Comparison of ENCODE assay signal across 8 cellular contexts in the genomic region with DNA sequence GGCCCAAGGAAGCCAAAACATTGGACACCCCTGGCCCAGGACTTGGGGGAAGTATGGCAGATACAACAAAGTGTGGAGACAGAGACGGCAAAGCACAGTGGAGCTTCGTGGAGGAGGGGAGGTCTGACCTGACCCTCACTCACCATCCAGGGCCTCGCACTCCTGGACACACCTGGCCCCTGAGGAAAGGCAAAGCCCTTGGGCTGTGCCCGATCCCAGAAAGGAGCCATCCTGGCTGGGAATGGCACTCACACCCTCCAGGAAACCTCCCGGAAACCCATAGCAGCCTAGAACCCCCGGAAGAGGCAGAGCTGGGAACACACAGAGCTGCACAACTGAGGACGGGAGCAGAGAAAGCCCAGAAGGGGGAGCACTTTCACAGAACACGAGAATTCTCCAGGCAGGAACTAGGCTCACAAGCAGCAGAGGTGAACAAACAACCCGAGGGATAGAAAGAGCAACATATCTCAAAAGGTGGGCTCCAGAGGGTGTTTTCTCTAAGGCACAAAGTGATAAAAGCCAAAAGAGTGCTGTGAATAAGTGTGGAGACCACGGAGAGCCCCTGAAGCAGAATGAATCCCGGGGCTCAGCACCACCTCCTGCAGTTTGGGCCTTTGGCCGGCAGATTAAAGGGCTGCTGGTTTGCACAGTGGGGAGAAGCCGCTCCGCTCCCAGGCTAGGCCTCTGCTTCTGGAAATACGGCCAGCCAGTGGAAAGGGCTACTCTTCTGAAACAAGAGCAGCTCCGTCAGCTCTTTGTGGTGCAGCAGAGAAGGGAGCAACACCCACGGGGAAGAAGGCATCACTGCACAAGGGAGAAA.
DNase-seq lines count a peak whose midpoint lies in the region; ATAC-seq lines count a peak whose summit lies in the region.

No MANE protein-coding gene starts in this region.

- no peaks in the 10 kb centered on the region for H3K9me3 Mint-ChIP-seq in activated CD8-positive, alpha-beta T cell treated with anti-CD3 and anti-CD28 coated beads, Interleukin-2, amount 10 ng/mL, durations not matched to agents 7 days and 5 days (ENCODE audit: insufficient read depth)

- no peak overlapping the region for H3K4me3 Mint-ChIP-seq in activated CD8-positive, alpha-beta T cell treated with anti-CD3 and anti-CD28 coated beads, Interleukin-2, amount 10 ng/mL, durations not matched to agents 7 days and 5 days

- POLR2A ChIA-PET in activated CD8-positive, alpha-beta T cell treated with anti-CD3 and anti-CD28 coated beads, Interleukin-2, amount 10 ng/mL, durations not matched to agents 7 days and 5 days (lab: Charles Lee): interaction anchor here (0.6 kb wide), 1 partner anchor 14 kb away, joined by 3 read pairs; no protein-coding TSS in a partner anchor

- peak; percentile 33 for DNase-seq in activated CD4-positive, alpha-beta T cell treated with anti-CD3 and anti-CD28 coated beads for 48 hours
- no peak for DNase-seq in activated CD4-positive, alpha-beta T cell treated with anti-CD3 and anti-CD28 coated beads, Interleukin-2, amount 50 U/mL, for 4 hours
- DNase-seq in LHCN-M2 (ENCODE audit: low read depth) (peak; percentile 53), Right ventricle myocardium superior (no peak), pons (ENCODE audit: low spot score) (peak; percentile 80), T1000 (lab: John Stamatoyannopoulos, UW) (no peak)
- peak; percentile 44 for DNase-seq in activated CD8-positive, alpha-beta T cell treated with anti-CD3 and anti-CD28 coated beads, Interleukin-2, amount 10 ng/mL, durations not matched to agents 7 days and 5 days

- no peaks in the 10 kb centered on the region for H3K4me1 Mint-ChIP-seq in activated CD8-positive, alpha-beta T cell treated with anti-CD3 and anti-CD28 coated beads, Interleukin-2, amount 10 ng/mL, durations not matched to agents 7 days and 5 days (ENCODE audit: low read depth)

- H3K36me3 Mint-ChIP-seq in activated CD8-positive, alpha-beta T cell treated with anti-CD3 and anti-CD28 coated beads, Interleukin-2, amount 10 ng/mL, durations not matched to agents 7 days and 5 days (ENCODE audit: low read depth): peaks cover 41% of the 10 kb centered on the region

- CTCF ChIA-PET in activated CD8-positive, alpha-beta T cell treated with anti-CD3 and anti-CD28 coated beads, Interleukin-2, amount 10 ng/mL, durations not matched to agents 7 days and 5 days (lab: Charles Lee): interaction anchor here (0.7 to 2.5 kb wide), 12 partner anchors 9 to 318 kb away, joined by 3 to 14 read pairs (median 6); partner anchors contain the start of gene UBAP2

- intact Hi-C loops in Right ventricle myocardium superior (cut with DNase I): no loop called here

- no peaks in the 10 kb centered on the region for H3K27me3 Mint-ChIP-seq in activated CD8-positive, alpha-beta T cell treated with anti-CD3 and anti-CD28 coated beads, Interleukin-2, amount 10 ng/mL, durations not matched to agents 7 days and 5 days (ENCODE audit: low read depth)

- no peak for ATAC-seq in activated CD8-positive, alpha-beta T cell treated with anti-CD3 and anti-CD28 coated beads, Interleukin-2, amount 10 ng/mL, durations not matched to agents 7 days and 5 days
- peak; percentile 76 for ATAC-seq in Right ventricle myocardium superior (ENCODE audit: poor library complexity)
- no peak for ATAC-seq in HG02571 (IDR thresholded peaks at IDR 0.05; ENCODE audit: unreplicated experiment)

- H3K27ac Mint-ChIP-seq in activated CD8-positive, alpha-beta T cell treated with anti-CD3 and anti-CD28 coated beads, Interleukin-2, amount 10 ng/mL, durations not matched to agents 7 days and 5 days: peak overlapping the region; percentile 20

Comparison
In these comparisons a context has a peak if more than half of its experiments do, and no peak if none do; other contexts are left out.
1. DNase-seq: peak in activated CD4-positive, alpha-beta T cell treated with anti-CD3 and anti-CD28 coated beads for 48 hours (single experiment), LHCN-M2 (single experiment), activated CD8-positive, alpha-beta T cell treated with anti-CD3 and anti-CD28 coated beads, Interleukin-2, amount 10 ng/mL, durations not matched to agents 7 days and 5 days (single experiment) and pons (single experiment); none in activated CD4-positive, alpha-beta T cell treated with anti-CD3 and anti-CD28 coated beads, Interleukin-2, amount 50 U/mL, for 4 hours (0 of 2), Right ventricle myocardium superior (single experiment) and T1000 (single experiment).